ENCODE assay signal across 8 cellular contexts in the genomic region with DNA sequence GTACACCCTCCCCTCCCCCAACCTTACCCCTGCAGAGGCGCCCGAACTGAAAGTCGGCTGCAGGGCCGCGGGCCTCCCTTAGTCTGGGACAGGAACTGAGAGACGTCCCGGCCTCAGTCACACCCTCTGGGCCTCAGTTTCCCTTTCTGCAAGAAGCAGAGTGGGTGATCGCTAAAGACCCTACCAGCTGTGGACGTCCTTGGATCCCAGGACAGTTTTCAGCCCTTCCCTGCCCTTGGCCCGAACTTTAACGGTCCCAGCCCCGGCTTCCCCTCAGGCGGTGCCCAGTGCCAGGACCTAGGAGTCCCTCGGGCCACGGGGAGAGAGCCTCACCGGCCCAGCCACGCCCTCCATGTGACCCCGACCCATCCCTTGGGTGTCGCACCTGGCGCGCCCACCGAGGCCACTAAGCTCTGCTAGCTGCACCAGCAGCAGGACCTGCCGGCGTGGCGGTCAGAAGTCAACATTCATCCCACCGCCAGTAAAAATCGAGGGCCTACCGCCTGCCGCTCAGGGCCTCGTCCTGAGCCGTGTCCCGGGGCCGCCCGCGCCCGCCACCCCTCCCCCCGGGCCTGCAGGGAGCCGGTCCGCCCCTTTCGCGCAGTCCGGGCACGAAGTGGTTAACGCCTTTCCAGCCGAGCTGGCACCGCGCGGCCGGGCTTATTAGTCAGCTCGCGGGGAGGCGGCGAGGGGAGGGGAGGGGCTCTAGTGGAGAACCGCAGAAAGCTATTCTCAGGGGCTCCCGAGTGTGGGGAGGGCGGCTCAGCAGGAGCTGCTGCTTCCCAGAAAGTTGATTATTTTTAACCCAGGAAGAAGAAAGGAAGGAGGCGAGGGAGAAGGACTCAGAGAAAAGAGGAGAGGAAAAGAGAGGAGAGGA.
DNase-seq lines count a peak whose midpoint lies in the region; ATAC-seq and TF ChIP-seq lines count a peak whose summit lies in the region.

No MANE protein-coding gene starts in this region.

- TF ChIP-seq EP300 in neural cell (conservative IDR thresholded peaks at IDR 0.05; ENCODE audit: poor library complexity, severe bottlenecking), result peak; percentile 73

- peaks cover 21% of the 10 kb centered on the region for H3K4me1 Mint-ChIP-seq in CD8-positive, alpha-beta T cell (ENCODE audit: low read depth)
- peaks cover 0 to 6% (median 4%) of the 10 kb centered on the region in 3 donors for H3K4me1 Mint-ChIP-seq in IgD-negative memory B cell

- TF ChIP-seq CTCF in CD8-positive, alpha-beta T cell (IDR thresholded peaks at IDR 0.05), result no peak
- TF ChIP-seq CTCF in foreskin fibroblast (IDR thresholded peaks at IDR 0.05; ENCODE audit: low read depth, low read length) (no peak), neural cell (IDR thresholded peaks at IDR 0.05; ENCODE audit: poor library complexity, severe bottlenecking) (peak; percentile 19)

- peak overlapping the region; percentile 8 for H2AFZ ChIP-seq in neural cell (ENCODE audit: low read depth, low read length)

- no peaks in the 10 kb centered on the region for H3K36me3 Mint-ChIP-seq in CD8-positive, alpha-beta T cell
- H3K36me3 Mint-ChIP-seq in IgD-negative memory B cell, result peaks cover 1% of the 10 kb centered on the region

- H3K27me3 ChIP-seq in CD8-positive, alpha-beta T cell (ENCODE audit: insufficient read depth, low read length), result no peaks in the 10 kb centered on the region
- no peaks in the 10 kb centered on the region for H3K27me3 ChIP-seq in neural cell (ENCODE audit: insufficient read depth, low read depth, low read length)

- H3K36me3 ChIP-seq in CD8-positive, alpha-beta T cell (ENCODE audit: insufficient read depth, low read length), result no peaks in the 10 kb centered on the region
- no peaks in the 10 kb centered on the region for H3K36me3 ChIP-seq in neural cell (ENCODE audit: insufficient read depth, low read length)

- peak overlapping the region; percentile 38 for H3K27ac ChIP-seq in CD8-positive, alpha-beta T cell (ENCODE audit: low read depth, low read length)
- peak overlapping the region; percentile 98 for H3K27ac ChIP-seq in neural cell (ENCODE audit: low read length)

- H3K9me3 Mint-ChIP-seq in CD8-positive, alpha-beta T cell, result no peaks in the 10 kb centered on the region
- peaks cover 0 to 2% (median 0%) of the 10 kb centered on the region in 3 donors for H3K9me3 Mint-ChIP-seq in IgD-negative memory B cell

- H3K27me3 Mint-ChIP-seq in CD8-positive, alpha-beta T cell (ENCODE audit: low read depth), result no peaks in the 10 kb centered on the region
- peaks cover 28% of the 10 kb centered on the region for H3K27me3 Mint-ChIP-seq in IgD-negative memory B cell

- peak overlapping the region; percentile 77 for H3K4me3 ChIP-seq in CD8-positive, alpha-beta T cell (ENCODE audit: low read depth, low read length)
- H3K4me3 ChIP-seq in foreskin fibroblast (ENCODE audit: low read depth in 1 of 2, low read length in 2 of 2) (peak overlapping the region; percentile 62 to 85), neural cell (ENCODE audit: low read length) (peak overlapping the region; percentile 67)

- intact Hi-C loops in CD8-positive, alpha-beta T cell (cut with DNase I, micrococcal nuclease), result loop anchor here (1.0 to 10.0 kb wide), 3 partner anchors 36 to 108 kb away; no protein-coding TSS in a partner anchor

- peak overlapping the region; percentile 65 for H3K4me2 ChIP-seq in neural cell (ENCODE audit: low read length)

- POLR2A ChIA-PET in CD8-positive, alpha-beta T cell (lab: Charles Lee), result interaction anchor here (0.7 to 1.2 kb wide), 6 partner anchors 13 to 318 kb away, joined by 3 to 4 read pairs (median 3); a partner anchor contains a TSS

- no peaks in the 10 kb centered on the region for H4K20me1 ChIP-seq in neural cell (ENCODE audit: insufficient read depth)

- H3K27ac Mint-ChIP-seq in CD8-positive, alpha-beta T cell, result peak overlapping the region; percentile 60
- no peak overlapping the region for H3K27ac Mint-ChIP-seq in IgD-negative memory B cell

- H3K4me3 Mint-ChIP-seq in CD8-positive, alpha-beta T cell, result peak overlapping the region; percentile 82
- H3K4me3 Mint-ChIP-seq in IgD-negative memory B cell, result peak overlapping the region; percentile 17 to 89 (median 82)

- H3K9ac ChIP-seq in neural cell (ENCODE audit: low read length), result peak overlapping the region; percentile 96

- H3F3A ChIP-seq in neural cell (ENCODE audit: insufficient read depth, low read length, poor library complexity, severe bottlenecking), result no peaks in the 10 kb centered on the region

- TF ChIP-seq RAD21 in neural cell (conservative IDR thresholded peaks at IDR 0.05), result peak; percentile 69

- DNase-seq in CD8-positive, alpha-beta T cell, result peak; percentile 39 to 86 (median 79)
- DNase-seq in SHP77 treated with DMSO at 0.1 percent for 48 hours (lab: John Stamatoyannopoulos, UW), result peak; percentile 69
- DNase-seq in activated naive CD4-positive, alpha-beta T cell treated with Interleukin-2 at 50 U/mL for 16 hours, result peak; percentile 86
- DNase-seq in foreskin fibroblast, result peak; percentile 92 to 98
- peak in 5 of 6 experiments; percentile 32 to 57 (median 48) for DNase-seq in stimulated activated naive CD4-positive, alpha-beta T cell (lab: John Stamatoyannopoulos, UW)

- H3K79me2 ChIP-seq in neural cell (replicated peaks; ENCODE audit: insufficient read depth, low read length), result peaks cover 11% of the 10 kb centered on the region

- CTCF ChIA-PET in CD8-positive, alpha-beta T cell (lab: Charles Lee), result interaction anchor here (0.6 to 1.7 kb wide), 3 partner anchors 108 to 323 kb away, joined by 3 read pairs; no protein-coding TSS in a partner anchor

- no peaks in the 10 kb centered on the region for H3K9me2 ChIP-seq in neural cell (ENCODE audit: insufficient read depth, low read length)

- peak; percentile 61 for ATAC-seq in CD8-positive, alpha-beta T cell
- no peak for ATAC-seq in HG03565 (IDR thresholded peaks at IDR 0.05; ENCODE audit: unreplicated experiment)

- peaks cover 20% of the 10 kb centered on the region for H3K4me1 ChIP-seq in CD8-positive, alpha-beta T cell (ENCODE audit: insufficient read depth, low read length)

- H3K9me3 ChIP-seq in CD8-positive, alpha-beta T cell (ENCODE audit: low read length), result no peaks in the 10 kb centered on the region
- no peaks in the 10 kb centered on the region for H3K9me3 ChIP-seq in neural cell (ENCODE audit: low read length)

TF ChIP-seq in neural cell, 6 proteins besides CTCF, POLR2A, EP300 and RAD21:
- TF ChIP-seq POLR2AphosphoS5 (IDR thresholded peaks at IDR 0.05) (peak; percentile 67), MXI1 (conservative IDR thresholded peaks at IDR 0.05; ENCODE audit: poor library complexity, severe bottlenecking) (no peak), EZH2 (IDR thresholded peaks at IDR 0.05; ENCODE audit: borderline replicate concordance, insufficient read depth, low read length, poor library complexity, severe bottlenecking) (no peak), SMC3 (conservative IDR thresholded peaks at IDR 0.05; ENCODE audit: poor library complexity) (peak; percentile 74), TAF1 (IDR thresholded peaks at IDR 0.05; ENCODE audit: low read depth) (peak; percentile 30)
- TF ChIP-seq, protein P1, sequence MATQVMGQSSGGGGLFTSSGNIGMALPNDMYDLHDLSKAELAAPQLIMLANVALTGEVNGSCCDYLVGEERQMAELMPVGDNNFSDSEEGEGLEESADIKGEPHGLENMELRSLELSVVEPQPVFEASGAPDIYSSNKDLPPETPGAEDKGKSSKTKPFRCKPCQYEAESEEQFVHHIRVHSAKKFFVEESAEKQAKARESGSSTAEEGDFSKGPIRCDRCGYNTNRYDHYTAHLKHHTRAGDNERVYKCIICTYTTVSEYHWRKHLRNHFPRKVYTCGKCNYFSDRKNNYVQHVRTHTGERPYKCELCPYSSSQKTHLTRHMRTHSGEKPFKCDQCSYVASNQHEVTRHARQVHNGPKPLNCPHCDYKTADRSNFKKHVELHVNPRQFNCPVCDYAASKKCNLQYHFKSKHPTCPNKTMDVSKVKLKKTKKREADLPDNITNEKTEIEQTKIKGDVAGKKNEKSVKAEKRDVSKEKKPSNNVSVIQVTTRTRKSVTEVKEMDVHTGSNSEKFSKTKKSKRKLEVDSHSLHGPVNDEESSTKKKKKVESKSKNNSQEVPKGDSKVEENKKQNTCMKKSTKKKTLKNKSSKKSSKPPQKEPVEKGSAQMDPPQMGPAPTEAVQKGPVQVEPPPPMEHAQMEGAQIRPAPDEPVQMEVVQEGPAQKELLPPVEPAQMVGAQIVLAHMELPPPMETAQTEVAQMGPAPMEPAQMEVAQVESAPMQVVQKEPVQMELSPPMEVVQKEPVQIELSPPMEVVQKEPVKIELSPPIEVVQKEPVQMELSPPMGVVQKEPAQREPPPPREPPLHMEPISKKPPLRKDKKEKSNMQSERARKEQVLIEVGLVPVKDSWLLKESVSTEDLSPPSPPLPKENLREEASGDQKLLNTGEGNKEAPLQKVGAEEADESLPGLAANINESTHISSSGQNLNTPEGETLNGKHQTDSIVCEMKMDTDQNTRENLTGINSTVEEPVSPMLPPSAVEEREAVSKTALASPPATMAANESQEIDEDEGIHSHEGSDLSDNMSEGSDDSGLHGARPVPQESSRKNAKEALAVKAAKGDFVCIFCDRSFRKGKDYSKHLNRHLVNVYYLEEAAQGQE (IDR thresholded peaks at IDR 0.05; ENCODE audit: borderline replicate concordance), result peak; percentile 10
